2 cellular contexts compared by ENCODE assay signal in the genomic region with DNA sequence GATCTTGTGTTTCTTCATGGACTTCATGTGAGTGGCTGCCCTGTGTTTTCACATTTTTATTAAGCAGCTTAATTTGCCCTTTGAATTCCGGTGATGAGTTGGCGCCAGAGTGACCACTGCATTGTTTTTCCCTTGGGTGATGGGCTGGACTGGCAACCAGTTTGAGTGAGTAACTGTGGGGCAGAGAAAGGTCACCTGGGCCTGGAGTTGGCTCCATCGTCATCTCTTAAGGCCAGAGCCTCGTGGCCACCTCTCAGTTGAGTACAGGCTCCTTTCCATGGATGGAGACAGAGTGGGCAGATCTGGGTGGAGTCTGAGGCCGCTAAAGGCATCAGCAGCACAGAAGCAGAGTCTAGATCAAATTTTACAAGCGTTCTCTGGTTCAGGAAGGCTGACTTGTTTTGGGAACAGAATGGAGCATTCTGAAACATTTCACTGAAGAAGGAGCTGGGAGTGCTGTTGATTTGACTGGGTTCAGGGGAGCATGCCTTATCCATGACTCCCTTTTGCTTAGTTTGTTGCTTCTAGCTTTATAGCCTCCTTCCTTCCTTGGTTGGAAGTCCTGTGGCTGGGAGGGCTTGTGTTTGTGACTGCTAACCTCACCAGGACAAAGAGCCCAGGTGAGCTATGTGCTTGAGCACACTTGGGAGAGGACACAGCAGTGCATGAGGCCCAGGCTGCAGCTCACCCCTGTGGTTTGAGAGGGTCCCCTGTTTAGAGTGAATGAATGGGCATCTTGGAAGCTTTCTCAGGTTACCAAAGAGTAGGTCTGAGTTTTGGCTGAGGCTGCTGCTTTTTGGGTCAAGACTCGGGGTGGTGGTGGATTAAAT.
TF ChIP-seq lines count a peak whose summit lies in the region.

No MANE protein-coding gene starts in this region.

TF ChIP-seq in WTC11, 78 proteins besides CTCF, POLR2A, EP300 and RAD21:
- TF ChIP-seq ZNF317 (CRISPR knock-in tag; IDR thresholded peaks at IDR 0.05; ENCODE audit: borderline replicate concordance, low read depth), result no peak
- TF ChIP-seq, protein P1, sequence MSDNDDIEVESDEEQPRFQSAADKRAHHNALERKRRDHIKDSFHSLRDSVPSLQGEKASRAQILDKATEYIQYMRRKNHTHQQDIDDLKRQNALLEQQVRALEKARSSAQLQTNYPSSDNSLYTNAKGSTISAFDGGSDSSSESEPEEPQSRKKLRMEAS (CRISPR knock-in tag; IDR thresholded peaks at IDR 0.05), result no peak
- TF ChIP-seq ZNF219 (CRISPR knock-in tag; IDR thresholded peaks at IDR 0.05; ENCODE audit: borderline replicate concordance), result no peak
- TF ChIP-seq TCF7 (CRISPR knock-in tag; IDR thresholded peaks at IDR 0.05; ENCODE audit: low read depth), result no peak
- TF ChIP-seq ETV6 (CRISPR knock-in tag; IDR thresholded peaks at IDR 0.05), result no peak
- no peak for TF ChIP-seq OVOL2 (CRISPR knock-in tag; IDR thresholded peaks at IDR 0.05; ENCODE audit: borderline replicate concordance)
- TF ChIP-seq RELA (CRISPR knock-in tag; IDR thresholded peaks at IDR 0.05; ENCODE audit: borderline replicate concordance), result no peak
- TF ChIP-seq CREB1 (CRISPR knock-in tag; IDR thresholded peaks at IDR 0.05), result no peak
- TF ChIP-seq, protein P2, sequence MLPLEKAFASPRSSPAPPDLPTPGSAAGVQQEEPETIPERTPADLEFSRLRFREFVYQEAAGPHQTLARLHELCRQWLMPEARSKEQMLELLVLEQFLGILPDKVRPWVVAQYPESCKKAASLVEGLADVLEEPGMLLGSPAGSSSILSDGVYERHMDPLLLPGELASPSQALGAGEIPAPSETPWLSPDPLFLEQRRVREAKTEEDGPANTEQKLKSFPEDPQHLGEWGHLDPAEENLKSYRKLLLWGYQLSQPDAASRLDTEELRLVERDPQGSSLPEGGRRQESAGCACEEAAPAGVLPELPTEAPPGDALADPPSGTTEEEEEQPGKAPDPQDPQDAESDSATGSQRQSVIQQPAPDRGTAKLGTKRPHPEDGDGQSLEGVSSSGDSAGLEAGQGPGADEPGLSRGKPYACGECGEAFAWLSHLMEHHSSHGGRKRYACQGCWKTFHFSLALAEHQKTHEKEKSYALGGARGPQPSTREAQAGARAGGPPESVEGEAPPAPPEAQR (CRISPR knock-in tag; IDR thresholded peaks at IDR 0.05), result no peak
- TF ChIP-seq NFE2L1 (CRISPR knock-in tag; IDR thresholded peaks at IDR 0.05), result no peak
- TF ChIP-seq, protein P3, sequence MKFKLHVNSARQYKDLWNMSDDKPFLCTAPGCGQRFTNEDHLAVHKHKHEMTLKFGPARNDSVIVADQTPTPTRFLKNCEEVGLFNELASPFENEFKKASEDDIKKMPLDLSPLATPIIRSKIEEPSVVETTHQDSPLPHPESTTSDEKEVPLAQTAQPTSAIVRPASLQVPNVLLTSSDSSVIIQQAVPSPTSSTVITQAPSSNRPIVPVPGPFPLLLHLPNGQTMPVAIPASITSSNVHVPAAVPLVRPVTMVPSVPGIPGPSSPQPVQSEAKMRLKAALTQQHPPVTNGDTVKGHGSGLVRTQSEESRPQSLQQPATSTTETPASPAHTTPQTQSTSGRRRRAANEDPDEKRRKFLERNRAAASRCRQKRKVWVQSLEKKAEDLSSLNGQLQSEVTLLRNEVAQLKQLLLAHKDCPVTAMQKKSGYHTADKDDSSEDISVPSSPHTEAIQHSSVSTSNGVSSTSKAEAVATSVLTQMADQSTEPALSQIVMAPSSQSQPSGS (CRISPR knock-in tag; IDR thresholded peaks at IDR 0.05; ENCODE audit: borderline replicate concordance, low read depth), result no peak
- TF ChIP-seq NFYB (CRISPR knock-in tag; conservative IDR thresholded peaks at IDR 0.05; ENCODE audit: low read depth), result no peak
- no peak for TF ChIP-seq NR1H2 (CRISPR knock-in tag; IDR thresholded peaks at IDR 0.05)
- no peak for TF ChIP-seq SP1 (CRISPR knock-in tag; conservative IDR thresholded peaks at IDR 0.05)

TF ChIP-seq in HepG2, 621 proteins besides CTCF, POLR2A, EP300 and RAD21:
- TF ChIP-seq ZNF577 (CRISPR knock-in tag; IDR thresholded peaks at IDR 0.05; ENCODE audit: borderline replicate concordance, low read depth) (no peak), KMT2B (CRISPR knock-in tag; IDR thresholded peaks at IDR 0.05) (no peak)
